In genomic region chr1:163293497-163293896, GRCh38 we compare ENCODE assay signal across 1 cellular context. TPM values are rescaled to one million over a fixed set of nuclear protein-coding genes. Genes with fewer than 3 reads are reported as not detected.
"Had no signal": no experiment of that assay in that cellular context is flagged by ENCODE, and none has a peak within 500 bp of the region (broad histone marks: within the 10 kb centered on the region; RNA-seq: fewer than 3 reads in every experiment).

No MANE protein-coding gene starts in this region.

RNA-seq across cellular contexts. Expression of gene NUF2, which starts 28.3 kb away (rescaled TPM):
- total RNA-seq: gastrocnemius medialis had no signal
